ENCODE assay signal across 8 cellular contexts in the genomic region with DNA sequence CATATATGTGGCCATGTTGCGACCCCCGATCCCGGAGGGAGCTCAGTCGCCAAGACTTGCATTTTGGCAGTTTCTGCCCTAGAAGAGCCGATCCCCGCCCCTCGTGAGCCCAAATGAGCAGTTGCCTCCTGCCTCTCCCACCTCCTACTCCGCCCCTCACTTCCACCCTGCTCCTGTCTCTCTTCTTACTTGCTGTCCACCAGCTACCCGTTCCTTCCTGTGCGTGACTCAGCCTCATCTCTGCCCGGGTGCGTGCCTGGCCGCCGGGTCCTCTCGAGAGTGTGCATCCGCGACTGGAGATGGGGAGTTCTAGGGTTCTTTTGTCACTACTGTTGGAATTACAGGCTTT. TPM values are rescaled to one million over a fixed set of nuclear protein-coding genes. Genes with fewer than 3 reads are reported as not detected.
DNase-seq lines count a peak whose midpoint lies in the region; ATAC-seq and TF ChIP-seq lines count a peak whose summit lies in the region.

No MANE protein-coding gene starts in this region.

- H3K9me3 ChIP-seq in osteoblast (ENCODE audit: low read depth, low read length) (no peaks in the 10 kb centered on the region), thymus (ENCODE audit: control insufficient read depth) (peaks cover 1% of the 10 kb centered on the region)

- peak overlapping the region; percentile 98 for H3K4me3 Mint-ChIP-seq in activated naive CD4-positive, alpha-beta T cell treated with anti-CD3 and anti-CD28 coated beads for 36 hours

- H2AFZ ChIP-seq in osteoblast (ENCODE audit: low read length): peak overlapping the region; percentile 91

- H3K4me2 ChIP-seq in osteoblast (ENCODE audit: insufficient read depth, low read length): peak overlapping the region; percentile 92

- intact Hi-C loops in activated naive CD4-positive, alpha-beta T cell treated with anti-CD3 and anti-CD28 coated beads for 36 hours (cut with micrococcal nuclease): loop anchor here (5.0 kb wide), 5 partner anchors 170 to 1225 kb away; a partner anchor contains a TSS

- peak overlapping the region; percentile 97 for H3K27ac Mint-ChIP-seq in activated naive CD4-positive, alpha-beta T cell treated with anti-CD3 and anti-CD28 coated beads for 36 hours

- CTCF ChIA-PET in activated naive CD4-positive, alpha-beta T cell treated with anti-CD3 and anti-CD28 coated beads for 36 hours (lab: Charles Lee): interaction anchor here (0.5 to 1.2 kb wide), 4 partner anchors 10 to 164 kb away, joined by 3 to 4 read pairs (median 4); no protein-coding TSS in a partner anchor

- H3K36me3 Mint-ChIP-seq in activated naive CD4-positive, alpha-beta T cell treated with anti-CD3 and anti-CD28 coated beads for 36 hours (ENCODE audit: low read depth): peaks cover 21% of the 10 kb centered on the region

- ATAC-seq in GM19452 (IDR thresholded peaks at IDR 0.05; ENCODE audit: unreplicated experiment) (peak; percentile 62), HG03571 (IDR thresholded peaks at IDR 0.05; ENCODE audit: unreplicated experiment) (peak; percentile 59)

- no peaks in the 10 kb centered on the region for H3K9me3 Mint-ChIP-seq in activated naive CD4-positive, alpha-beta T cell treated with anti-CD3 and anti-CD28 coated beads for 36 hours

- peak overlapping the region; percentile 96 for H3K27ac ChIP-seq in osteoblast (ENCODE audit: low read depth, low read length)
- peak overlapping the region; percentile 91 for H3K27ac ChIP-seq in thymus (ENCODE audit: low read depth)

- DNase-seq in COLO829 (ENCODE audit: low spot score): peak; percentile 51
- peak; percentile 69 for DNase-seq in SK-MEL-5 (ENCODE audit: low read depth, low spot score)
- peak; percentile 89 for DNase-seq in activated naive CD4-positive, alpha-beta T cell treated with anti-CD3 and anti-CD28 coated beads for 36 hours
- peak; percentile 20 for DNase-seq in globus pallidus (ENCODE audit: low spot score)
- DNase-seq in osteoblast (ENCODE audit: insufficient read length, low spot score, missing footprints): peak; percentile 97

- H3K4me3 ChIP-seq in osteoblast (ENCODE audit: insufficient read depth, low read length) (peak overlapping the region; percentile 97), thymus (ENCODE audit: low read length) (peak overlapping the region; percentile 77)

- peaks cover 47% of the 10 kb centered on the region for H4K20me1 ChIP-seq in osteoblast (ENCODE audit: insufficient read depth, low read length)

- H3K27me3 Mint-ChIP-seq in activated naive CD4-positive, alpha-beta T cell treated with anti-CD3 and anti-CD28 coated beads for 36 hours (ENCODE audit: low read depth): no peaks in the 10 kb centered on the region

- peaks cover 55% of the 10 kb centered on the region for H3K79me2 ChIP-seq in osteoblast (ENCODE audit: insufficient read depth, low read length)

- H3K4me1 Mint-ChIP-seq in activated naive CD4-positive, alpha-beta T cell treated with anti-CD3 and anti-CD28 coated beads for 36 hours (ENCODE audit: low read depth): peaks cover 53% of the 10 kb centered on the region

- H3K4me1 ChIP-seq in osteoblast (ENCODE audit: insufficient read depth, low read length) (peaks cover 19% of the 10 kb centered on the region), thymus (ENCODE audit: control insufficient read depth, insufficient read depth, low read length) (peaks cover 9% of the 10 kb centered on the region)

- peaks cover 7% of the 10 kb centered on the region for H3K27me3 ChIP-seq in osteoblast (ENCODE audit: insufficient read depth, low read length)
- H3K27me3 ChIP-seq in thymus (ENCODE audit: control insufficient read depth, insufficient read depth): no peaks in the 10 kb centered on the region

- in situ Hi-C loops in SK-MEL-5 (cut with HindIII; ENCODE audit: low pct_unique_long_range_greater_than_20kb, low sequenced_read_pairs): no loop called here

- H3K36me3 ChIP-seq in osteoblast (ENCODE audit: insufficient read depth, low read length) (peaks cover 24% of the 10 kb centered on the region), thymus (ENCODE audit: control insufficient read depth, insufficient read depth) (peaks cover 6% of the 10 kb centered on the region)

- no peak for TF ChIP-seq CTCF in osteoblast (IDR thresholded peaks at IDR 0.05; ENCODE audit: extremely low read depth, low read depth, low read length)

- WGBS in thymus: under 1% methylated on average over 16 of the region's 17 CpGs

RNA-seq across cellular contexts. Expression of a gene that starts 0.6 kb away (rescaled TPM):
- total RNA-seq in SK-MEL-5 (2014; rRNA removed; shearing (Covaris generic)): 23.8 and 27.2 TPM in 2 replicates
- polyA plus RNA-seq in SK-MEL-5 (2015; cell fraction: cytosol; rRNA removed): 11.3 and 22.8 TPM in 2 replicates
- 66.8 and 75.2 TPM in 2 replicates for polyA plus RNA-seq in SK-MEL-5 (2015; cell fraction: nucleus; rRNA removed)
- total RNA-seq in activated naive CD4-positive, alpha-beta T cell treated with anti-CD3 and anti-CD28 coated beads for 36 hours: 10 to 100 TPM; 40.0 to 43.4 TPM
- 43.8 and 48.3 TPM in 2 replicates for total RNA-seq in osteoblast
- polyA plus RNA-seq in thymus: 8.8 TPM

Comparison
In these comparisons a context has a peak if more than half of its experiments do, and no peak if none do; other contexts are left out.
1. Peak in every context shown above with its lines: DNase-seq, ATAC-seq, H3K4me3 ChIP-seq and H3K27ac ChIP-seq.
2. DNase-seq: peak in every context shown above with its lines; median percentile 97 in osteoblast; 89 in activated naive CD4-positive, alpha-beta T cell treated with anti-CD3 and anti-CD28 coated beads for 36 hours; 69 in SK-MEL-5; 51 in COLO829; 20 in globus pallidus.